In genomic region chr22:49666146-49666809, GRCh38 we compare ENCODE assay signal across 15 cellular contexts.
DNase-seq lines count a peak whose midpoint lies in the region; ATAC-seq, FAIRE-seq and TF ChIP-seq lines count a peak whose summit lies in the region.
"Had no signal": no experiment of that assay in that cellular context is flagged by ENCODE, and none has a peak within 500 bp of the region (broad histone marks: within the 10 kb centered on the region; RNA-seq: fewer than 3 reads in every experiment).

No MANE protein-coding gene starts in this region.

- H3K9ac ChIP-seq in SK-N-MC (ENCODE audit: insufficient read length), result no peak overlapping the region
- H3K9ac ChIP-seq: GM23248 had no signal

- no peak overlapping the region for H3K4me3 ChIP-seq in CD4-positive, alpha-beta memory T cell (ENCODE audit: low read length in 2 of 2)
- H3K4me3 ChIP-seq in SK-N-MC (no peak overlapping the region; the same call in 1 of the 2 replicates), gastrocnemius medialis (peak overlapping the region in 1 of 4 donors; percentile 36)
- H3K4me3 ChIP-seq: GM23248, mucosa of descending colon had no signal

- intact Hi-C loops in CD4-positive, alpha-beta memory T cell (cut with micrococcal nuclease), result no loop called here
- intact Hi-C loops in gastrocnemius medialis (cut with DNase I; ENCODE audit: low total_unique reads), result no loop called here

- H3K4me3 Mint-ChIP-seq in CD4-positive, alpha-beta memory T cell, result peak overlapping the region in 7 of 8 donors; percentile 22 to 80 (median 29)
- H3K4me3 Mint-ChIP-seq in immature natural killer cell (peak overlapping the region in 4 of 5 donors; percentile 22 to 77 (median 60)), HFFc6 (no peak overlapping the region)

- no peaks in the 10 kb centered on the region for H3K9me3 ChIP-seq in CD4-positive, alpha-beta memory T cell (ENCODE audit: control insufficient read depth in 1 of 2, low read length in 2 of 2)
- no peaks in the 10 kb centered on the region for H3K9me3 ChIP-seq in SK-N-MC (ENCODE audit: low read depth, low read length)
- H3K9me3 ChIP-seq in gastrocnemius medialis, result no peaks in the 10 kb centered on the region
- H3K9me3 ChIP-seq: mucosa of descending colon had no signal

- H3K36me3 Mint-ChIP-seq in CD4-positive, alpha-beta memory T cell, result no peaks in the 10 kb centered on the region
- H3K36me3 Mint-ChIP-seq in immature natural killer cell, result no peaks in the 10 kb centered on the region
- H3K36me3 Mint-ChIP-seq in HFFc6 (ENCODE audit: low read depth), result peaks cover 6% of the 10 kb centered on the region; the same call in 1 of the 2 replicates

- peak overlapping the region in 5 of 7 donors; percentile 19 to 84 (median 51) for H3K27ac Mint-ChIP-seq in CD4-positive, alpha-beta memory T cell
- H3K27ac Mint-ChIP-seq in immature natural killer cell (peak overlapping the region; percentile 76 to 95 (median 84)), HFFc6 (no peak overlapping the region)

- no peak for ATAC-seq in gastrocnemius medialis
- ATAC-seq: mucosa of descending colon had no signal

- no peaks in the 10 kb centered on the region for H3K36me3 ChIP-seq in CD4-positive, alpha-beta memory T cell (ENCODE audit: insufficient read depth, low read length)
- H3K36me3 ChIP-seq in SK-N-MC (ENCODE audit: insufficient read depth, low read length), result no peaks in the 10 kb centered on the region
- no peaks in the 10 kb centered on the region for H3K36me3 ChIP-seq in gastrocnemius medialis

- H3K4me1 Mint-ChIP-seq in CD4-positive, alpha-beta memory T cell, result peaks cover 12 to 32% (median 23%) of the 10 kb centered on the region in 4 donors
- H3K4me1 Mint-ChIP-seq in immature natural killer cell (peaks cover 26 to 35% of the 10 kb centered on the region in 2 donors), HFFc6 (ENCODE audit: low read depth) (no peaks in the 10 kb centered on the region)

- TF ChIP-seq POLR2A in gastrocnemius medialis (IDR thresholded peaks at IDR 0.05), result no peak
- no peak for TF ChIP-seq POLR2A in GM12892 (IDR thresholded peaks at IDR 0.05; ENCODE audit: low read depth, low read length)

- FAIRE-seq in GM12892 (lab: Jason Lieb, UNC), result no peak
- FAIRE-seq: G401.6 had no signal

- in situ Hi-C loops in gastrocnemius medialis (cut with MboI; ENCODE audit: low sequenced_read_pairs in 4 of 4), result no loop called here

- POLR2A ChIA-PET in CD4-positive, alpha-beta memory T cell (lab: Charles Lee; ENCODE audit: partially characterized antibody), result interaction anchor here (1.5 kb wide), 1 partner anchor 10 kb away, joined by 4 read pairs; no protein-coding TSS in a partner anchor

- H3K27ac ChIP-seq in CD4-positive, alpha-beta memory T cell (ENCODE audit: low read depth, low read length), result no peak overlapping the region
- H3K27ac ChIP-seq in SK-N-MC, result peak overlapping the region; percentile 97
- H3K27ac ChIP-seq in gastrocnemius medialis, result peak overlapping the region in 3 of 4 donors; percentile 52 to 72 (median 65)
- H3K27ac ChIP-seq: GM23248 had no signal

- H3K27me3 Mint-ChIP-seq in CD4-positive, alpha-beta memory T cell, result peaks cover 6 to 10% of the 10 kb centered on the region in 2 donors
- H3K27me3 Mint-ChIP-seq in immature natural killer cell (ENCODE audit: low read depth in 3 of 3) (peaks cover 3 to 12% (median 6%) of the 10 kb centered on the region in 3 donors), HFFc6 (ENCODE audit: insufficient read depth) (peaks cover 5% of the 10 kb centered on the region; the same call in 1 of the 2 replicates)

- H3K27me3 ChIP-seq in CD4-positive, alpha-beta memory T cell (ENCODE audit: insufficient read depth, low read length), result peaks cover 3% of the 10 kb centered on the region
- peaks cover 10 to 35% (median 21%) of the 10 kb centered on the region in 3 donors for H3K27me3 ChIP-seq in gastrocnemius medialis

- H3K4me1 ChIP-seq in CD4-positive, alpha-beta memory T cell (ENCODE audit: insufficient read depth, low read length), result peaks cover 16% of the 10 kb centered on the region
- no peaks in the 10 kb centered on the region for H3K4me1 ChIP-seq in gastrocnemius medialis

- no peak for TF ChIP-seq CTCF in gastrocnemius medialis (IDR thresholded peaks at IDR 0.05 in 4 of 5, conservative IDR thresholded peaks at IDR 0.05 in 1 of 5)
- TF ChIP-seq CTCF in HFFc6 (IDR thresholded peaks at IDR 0.05), result no peak

- CTCF ChIA-PET in CD4-positive, alpha-beta memory T cell (lab: Charles Lee; ENCODE audit: partially characterized antibody), result no interaction called here

- H3K9me3 Mint-ChIP-seq in CD4-positive, alpha-beta memory T cell, result no peaks in the 10 kb centered on the region
- H3K9me3 Mint-ChIP-seq in immature natural killer cell, result no peaks in the 10 kb centered on the region
- H3K9me3 Mint-ChIP-seq in HFFc6, result peaks cover 46% of the 10 kb centered on the region

- DNase-seq in CD4-positive, alpha-beta memory T cell, result no peak
- DNase-seq in SK-N-MC (ENCODE audit: low read depth, low spot score), result no peak
- DNase-seq in immature natural killer cell, result no peak
- no peak for DNase-seq in gastrocnemius medialis
- no peak for DNase-seq in GM12892 (ENCODE audit: insufficient read length)
- DNase-seq in HFFc6, result no peak
- no peak for DNase-seq in GM19240 (ENCODE audit: insufficient read length, low spot score)
- DNase-seq: COR-L47; foreskin fibroblast; GM23248; NCI-H1105 treated with DMSO at 0.1 percent for 48 hours; NCI-H345; stimulated activated CD4-positive, alpha-beta T cell treated with anti-CD3 and anti-CD28 coated beads, Interleukin-2, amount 100 ng/mL, for 48 hours had no signal
